Comparison of ENCODE assay signal across 8 cellular contexts in the genomic region with DNA sequence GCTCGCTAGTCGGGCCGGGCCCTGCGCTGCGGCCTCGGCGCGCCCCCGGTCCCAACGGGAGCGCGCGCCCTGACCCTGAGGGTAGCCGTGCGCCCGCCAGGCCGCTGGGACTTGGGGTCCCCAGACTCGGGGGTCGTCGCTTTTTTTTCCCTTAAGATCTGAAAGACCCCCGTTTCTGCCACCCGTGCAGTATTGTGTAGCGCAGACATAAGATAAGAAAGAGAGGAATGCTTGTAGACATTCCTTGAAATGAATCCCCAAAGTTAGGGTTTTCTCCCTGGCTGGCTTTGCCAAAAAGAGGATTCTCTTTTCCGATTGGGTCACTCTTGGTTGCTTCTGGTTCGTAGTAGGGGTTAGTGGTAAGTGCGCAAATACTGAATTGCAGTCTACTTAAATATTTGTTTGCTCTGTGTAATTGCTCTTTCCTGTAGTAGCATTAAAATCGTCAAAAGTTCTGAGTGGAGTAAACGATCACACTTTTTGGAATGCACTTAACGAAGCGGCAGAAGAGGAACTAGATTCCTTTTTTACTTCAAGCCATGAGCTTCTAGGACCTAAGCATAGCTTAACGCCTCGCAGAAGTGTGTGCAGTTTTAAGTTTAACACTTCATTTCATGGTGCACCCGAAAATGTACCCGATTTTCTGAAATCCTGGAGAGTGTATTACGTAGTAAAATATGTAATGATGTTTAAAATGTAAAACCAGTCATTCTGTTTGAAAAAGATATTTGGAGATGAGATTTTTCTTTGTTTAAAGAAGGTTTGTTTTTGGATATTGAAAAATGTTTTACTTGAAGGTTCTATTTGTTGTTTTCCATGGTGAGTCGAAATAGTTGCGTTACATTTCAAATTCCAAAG. TPM values are rescaled to one million over a fixed set of nuclear protein-coding genes. Genes with fewer than 3 reads are reported as not detected.
A peak's percentile ranks its signal among the peaks of the same experiment; 100 is the strongest.
DNase-seq lines count a peak whose midpoint lies in the region; ATAC-seq, FAIRE-seq and TF ChIP-seq lines count a peak whose summit lies in the region.

No MANE protein-coding gene starts in this region.

- no peaks in the 10 kb centered on the region for H3K36me3 ChIP-seq in K562 (ENCODE audit: control insufficient read depth, insufficient read depth, low read length)

- no peak for TF ChIP-seq EP300 in K562 (IDR thresholded peaks at IDR 0.05; ENCODE audit: low read length)

- peaks cover 73% of the 10 kb centered on the region for H3K79me2 ChIP-seq in K562 (ENCODE audit: control insufficient read depth, insufficient read depth, low read length)

- H3K27me3 ChIP-seq in K562 (ENCODE audit: control insufficient read depth in 2 of 2, insufficient read depth in 2 of 2, low read length in 2 of 2), result no peaks in the 10 kb centered on the region

- BruUV-seq in K562 (replicated peaks; lab: Mats Ljungman, UMichigan), result TSS peak; percentile 41

- H3K4me1 ChIP-seq in K562 (replicated peaks in 1 of 2; ENCODE audit: control insufficient read depth in 2 of 2, insufficient read depth in 2 of 2, low read length in 2 of 2), result peaks cover 27 to 57% of the 10 kb centered on the region in 2 experiments

- FAIRE-seq in K562 (lab: Jason Lieb, UNC), result peak; percentile 74

- TF ChIP-seq POLR2A in K562 (conservative IDR thresholded peaks at IDR 0.05), result no peak

- peak; percentile 54 for ATAC-seq in K562
- ATAC-seq in left colon, result peak; percentile 48
- ATAC-seq in GM18873 (IDR thresholded peaks at IDR 0.05; ENCODE audit: low FRiP score, unreplicated experiment), result no peak

- TF ChIP-seq CTCF in K562 (IDR thresholded peaks at IDR 0.05 in 2 of 3, conservative IDR thresholded peaks at IDR 0.05 in 1 of 3; ENCODE audit: insufficient read depth in 2 of 3, low read depth in 1 of 3, low read length in 3 of 3), result no peak

- peak overlapping the region; percentile 78 for H3K4me2 ChIP-seq in K562 (ENCODE audit: insufficient read depth, low read length)

- intact Hi-C loops in K562 (cut with micrococcal nuclease), result loop anchor here (2.0 to 5.0 kb wide), 5 partner anchors 92 to 262 kb away; a partner anchor contains a TSS
- intact Hi-C loops in left colon (cut with DNase I, micrococcal nuclease), result no loop called here

- DNase-seq in NCI-H2171 treated with DMSO at 0.1 percent for 48 hours (lab: John Stamatoyannopoulos, UW), result peak; percentile 30
- DNase-seq in NCI-H2171 (lab: John Stamatoyannopoulos, UW), result no peak
- peak; percentile 56 for DNase-seq in HEK293T (ENCODE audit: extremely low spot score)
- peak; percentile 9 for DNase-seq in NCI-H1436 treated with DMSO at 0.1 percent for 48 hours (lab: John Stamatoyannopoulos, UW)
- DNase-seq in K562 (ENCODE audit: extremely low read depth in 1 of 4, low spot score in 3 of 4), result peak in 3 of 4 experiments; percentile 56 to 70 (median 66)
- DNase-seq in left colon, result no peak

- H3K9me1 ChIP-seq in K562 (ENCODE audit: control insufficient read depth, insufficient read depth, low read length), result peaks cover 10% of the 10 kb centered on the region

- H3K4me3 ChIP-seq in K562, result peak overlapping the region; percentile 69

- peaks cover 33% of the 10 kb centered on the region for H4K20me1 ChIP-seq in K562 (replicated peaks; ENCODE audit: control insufficient read depth, insufficient read depth, low read length)

- no peak for TF ChIP-seq RAD21 in K562 (CRISPR knock-in tag; conservative IDR thresholded peaks at IDR 0.05 in 1 of 2, IDR thresholded peaks at IDR 0.05 in 1 of 2)

- in situ Hi-C loops in K562 (cut with MboI), result no loop called here

- H2AFZ ChIP-seq in K562 (ENCODE audit: low read depth, low read length), result peak overlapping the region; percentile 66

- peak overlapping the region; percentile 90 to 97 for H3K9ac ChIP-seq in K562 (ENCODE audit: insufficient read depth in 1 of 2, low read depth in 2 of 2, low read length in 2 of 2)

- H3K9me3 ChIP-seq in K562 (replicated peaks; ENCODE audit: control insufficient read depth, insufficient read depth, low read depth, low read length), result no peaks in the 10 kb centered on the region

- CTCF ChIA-PET in HEK293T (lab: Yijun Ruan, JAX), result interaction anchor here (0.6 kb wide), 1 partner anchor 20 kb away, joined by 4 read pairs; no protein-coding TSS in a partner anchor
- CTCF ChIA-PET in K562 (lab: Yijun Ruan, JAX; ENCODE audit: low intra/inter-chr PET ratio), result no interaction called here

- POLR2A ChIA-PET in HEK293T (lab: Yijun Ruan, JAX), result interaction anchor here (0.6 to 3.9 kb wide), 5 partner anchors 10 to 366 kb away, joined by 3 to 32 read pairs (median 3); no protein-coding TSS in a partner anchor
- POLR2A ChIA-PET in K562 (lab: Yijun Ruan, JAX), result interaction anchor here (0.5 to 7.1 kb wide), 15 partner anchors 10 to 275 kb away, joined by 3 to 44 read pairs (median 4); no protein-coding TSS in a partner anchor

- H3K27ac ChIP-seq in K562 (ENCODE audit: extremely low read depth, low read depth, low read length) (peak overlapping the region; percentile 88), temporal lobe (ENCODE audit: low read depth, low read length) (peak overlapping the region; percentile 25)

- under 1% methylated on average over 37 of the region's 37 CpGs for WGBS in K562 (ENCODE audit: insufficient coverage, low coverage, missing lambda C conversion rate)

TF ChIP-seq in HEK293T, 16 proteins besides CTCF, POLR2A, EP300 and RAD21:
- TF ChIP-seq FOXK2 (IDR thresholded peaks at IDR 0.05) (no peak), HDGF (IDR thresholded peaks at IDR 0.05; ENCODE audit: borderline replicate concordance) (no peak), TARDBP (IDR thresholded peaks at IDR 0.05) (no peak), LEF1 (IDR thresholded peaks at IDR 0.05; ENCODE audit: borderline replicate concordance) (no peak), BHLHE40 (IDR thresholded peaks at IDR 0.05; ENCODE audit: borderline replicate concordance) (no peak), L3MBTL2 (conservative IDR thresholded peaks at IDR 0.05) (no peak)

TF ChIP-seq in K562, 482 proteins besides CTCF, POLR2A, EP300 and RAD21 (continues in another document):
- TF ChIP-seq LCOR (CRISPR knock-in tag; IDR thresholded peaks at IDR 0.05) (peak; percentile 91), EZH2 (IDR thresholded peaks at IDR 0.05; ENCODE audit: borderline replicate concordance, low read depth, low read length) (no peak), MAZ (CRISPR knock-in tag; conservative IDR thresholded peaks at IDR 0.05 in 1 of 2, IDR thresholded peaks at IDR 0.05 in 1 of 2) (peak in 1 of 2 experiments; percentile 10; a peak in 2 of 4 replicates), TAF1 (IDR thresholded peaks at IDR 0.05; ENCODE audit: control insufficient read depth, extremely low read depth, insufficient read depth, low read length, severe bottlenecking) (peak; percentile 66), LEF1 (IDR thresholded peaks at IDR 0.05) (peak; percentile 10; the same call in 1 of the 2 replicates), FOXJ2 (tag; IDR thresholded peaks at IDR 0.05) (peak; percentile 19; the same call in 1 of the 2 replicates), IRF2 (CRISPR knock-in tag; IDR thresholded peaks at IDR 0.05) (no peak), KAT7 (CRISPR knock-in tag; IDR thresholded peaks at IDR 0.05; ENCODE audit: borderline replicate concordance) (peak; percentile 85; the same call in 1 of the 2 replicates)
- TF ChIP-seq, protein P1, sequence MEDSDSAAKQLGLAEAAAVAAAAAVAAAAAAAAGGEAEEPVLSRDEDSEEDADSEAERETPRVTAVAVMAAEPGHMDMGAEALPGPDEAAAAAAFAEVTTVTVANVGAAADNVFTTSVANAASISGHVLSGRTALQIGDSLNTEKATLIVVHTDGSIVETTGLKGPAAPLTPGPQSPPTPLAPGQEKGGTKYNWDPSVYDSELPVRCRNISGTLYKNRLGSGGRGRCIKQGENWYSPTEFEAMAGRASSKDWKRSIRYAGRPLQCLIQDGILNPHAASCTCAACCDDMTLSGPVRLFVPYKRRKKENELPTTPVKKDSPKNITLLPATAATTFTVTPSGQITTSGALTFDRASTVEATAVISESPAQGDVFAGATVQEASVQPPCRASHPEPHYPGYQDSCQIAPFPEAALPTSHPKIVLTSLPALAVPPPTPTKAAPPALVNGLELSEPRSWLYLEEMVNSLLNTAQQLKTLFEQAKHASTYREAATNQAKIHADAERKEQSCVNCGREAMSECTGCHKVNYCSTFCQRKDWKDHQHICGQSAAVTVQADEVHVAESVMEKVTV (CRISPR knock-in tag; IDR thresholded peaks at IDR 0.05), result no peak
- TF ChIP-seq, protein P2, sequence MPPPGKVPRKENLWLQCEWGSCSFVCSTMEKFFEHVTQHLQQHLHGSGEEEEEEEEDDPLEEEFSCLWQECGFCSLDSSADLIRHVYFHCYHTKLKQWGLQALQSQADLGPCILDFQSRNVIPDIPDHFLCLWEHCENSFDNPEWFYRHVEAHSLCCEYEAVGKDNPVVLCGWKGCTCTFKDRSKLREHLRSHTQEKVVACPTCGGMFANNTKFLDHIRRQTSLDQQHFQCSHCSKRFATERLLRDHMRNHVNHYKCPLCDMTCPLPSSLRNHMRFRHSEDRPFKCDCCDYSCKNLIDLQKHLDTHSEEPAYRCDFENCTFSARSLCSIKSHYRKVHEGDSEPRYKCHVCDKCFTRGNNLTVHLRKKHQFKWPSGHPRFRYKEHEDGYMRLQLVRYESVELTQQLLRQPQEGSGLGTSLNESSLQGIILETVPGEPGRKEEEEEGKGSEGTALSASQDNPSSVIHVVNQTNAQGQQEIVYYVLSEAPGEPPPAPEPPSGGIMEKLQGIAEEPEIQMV (tag; conservative IDR thresholded peaks at IDR 0.05; ENCODE audit: low read depth), result no peak

RNA-seq across cellular contexts. Expression of a gene that starts 1.3 kb away (rescaled TPM):
- 34.6 and 70.5 TPM in 2 replicates for total RNA-seq in K562 (2011; cell fraction: chromatin; rRNA removed; ENCODE audit: low replicate concordance)
- 20.7 and 25.1 TPM in 2 replicates for total RNA-seq in K562 (2011; cell fraction: nucleolus; rRNA removed)
- total RNA-seq in K562 (2011; cell fraction: nucleoplasm; rRNA removed), result 27.6 and 29.7 TPM in 2 replicates
- 63.3 and 64.6 TPM in 2 replicates for total RNA-seq in K562 (2014; rRNA removed)
- 96.5 and 101 TPM in 2 replicates for total RNA-seq in K562 (2014; rRNA removed; fragmentation: Illumina TruSeq; extraction: Trizol)
- 91.6 and 98.5 TPM in 2 replicates for total RNA-seq in K562 (2015; rRNA removed; fragmentation: Illumina TruSeq; extraction: Trizol)
- 86.0 and 86.4 TPM in 2 replicates for total RNA-seq in K562 (2021)
- 80.3 and 105 TPM in 2 replicates for polyA plus RNA-seq in K562 (2011; rRNA removed)
- polyA plus RNA-seq in K562 (2011; cell fraction: cytosol; rRNA removed), result 45.7 and 59.7 TPM in 2 replicates
- 37.0 and 48.3 TPM in 2 replicates for polyA plus RNA-seq in K562 (2011; cell fraction: nucleus; rRNA removed)
- 57.3 and 84.1 TPM in 2 replicates for polyA plus RNA-seq in K562 (2012)
- polyA plus RNA-seq in K562 (2014; fragmentation: Illumina TruSeq; extraction: Trizol), result 95.6 and 107 TPM in 2 replicates
- polyA plus RNA-seq in K562 (2014; fragmentation: Nextera tagmentation; extraction: Ambion mirVana), result 10 to 100 TPM; 31.5 to 43.8 TPM
- polyA plus RNA-seq in K562 (2014; rRNA removed), result 94.5 and 104 TPM in 2 replicates
- polyA minus RNA-seq in K562 (2011; rRNA and poly(A)+ RNA removed), result 118 and 120 TPM in 2 replicates
- 44.5 and 53.4 TPM in 2 replicates for polyA minus RNA-seq in K562 (2011; cell fraction: cytosol; rRNA and poly(A)+ RNA removed)
- polyA minus RNA-seq in K562 (2011; cell fraction: nucleus; rRNA and poly(A)+ RNA removed), result 29.8 and 54.5 TPM in 2 replicates
- 10 to 100 TPM; 34.9 to 37.2 TPM for total RNA-seq in left colon
- 51.9 TPM for total RNA-seq in temporal lobe

Comparison
In these comparisons a context has a peak if more than half of its experiments do, and no peak if none do; other contexts are left out.
1. DNase-seq: peak in NCI-H2171 treated with DMSO at 0.1 percent for 48 hours (single experiment), HEK293T (single experiment), NCI-H1436 treated with DMSO at 0.1 percent for 48 hours (single experiment) and K562 (3 of 4); none in NCI-H2171 (single experiment) and left colon (0 of 2).